In genomic region chr7:128963327-128963757, GRCh38 we compare ENCODE assay signal across 9 cellular contexts. TPM values are rescaled to one million over a fixed set of nuclear protein-coding genes. Genes with fewer than 3 reads are reported as not detected.
A peak's percentile ranks its signal among the peaks of the same experiment; 100 is the strongest.
DNase-seq lines count a peak whose midpoint lies in the region; ATAC-seq, FAIRE-seq and TF ChIP-seq lines count a peak whose summit lies in the region.
"Had no signal": no experiment of that assay in that cellular context is flagged by ENCODE, and none has a peak within 500 bp of the region (broad histone marks: within the 10 kb centered on the region; RNA-seq: fewer than 3 reads in every experiment).

No MANE protein-coding gene starts in this region.

- DNase-seq in RCC 7860 (ENCODE audit: low spot score), result peak; percentile 75
- peak; percentile 39 for DNase-seq in myocyte (ENCODE audit: low read depth)
- no peak for DNase-seq in effector memory CD4-positive, alpha-beta T cell
- no peak for DNase-seq in NCI-H748 treated with DMSO at 0.1 percent for 48 hours (lab: John Stamatoyannopoulos, UW)
- no peak for DNase-seq in omental fat pad (ENCODE audit: low spot score)
- DNase-seq in NCI-H1417 treated with DMSO at 0.1 percent for 48 hours (lab: John Stamatoyannopoulos, UW), result no peak

- H3K27ac ChIP-seq in effector memory CD4-positive, alpha-beta T cell (ENCODE audit: insufficient read depth, low read length, poor library complexity, severe bottlenecking), result no peak overlapping the region

- ATAC-seq in GM18499 (IDR thresholded peaks at IDR 0.05; ENCODE audit: insufficient read depth, unreplicated experiment) (peak; percentile 76), GM21723 (IDR thresholded peaks at IDR 0.05; ENCODE audit: unreplicated experiment) (peak; percentile 85), omental fat pad (ENCODE audit: low FRiP score) (no peak)

- peaks cover 3% of the 10 kb centered on the region for H3K4me1 ChIP-seq in effector memory CD4-positive, alpha-beta T cell (ENCODE audit: control insufficient read depth, insufficient read depth, low read length, poor library complexity, severe bottlenecking)

- no peak for TF ChIP-seq CTCF in omental fat pad (IDR thresholded peaks at IDR 0.05)

- peaks cover 28% of the 10 kb centered on the region for H3K36me3 ChIP-seq in effector memory CD4-positive, alpha-beta T cell (ENCODE audit: control insufficient read depth, insufficient read depth, low read length)

- peak; percentile 98 for FAIRE-seq in RCC 7860 (lab: Jason Lieb, UNC)

- H3K27me3 ChIP-seq in effector memory CD4-positive, alpha-beta T cell (replicated peaks; ENCODE audit: control insufficient read depth, insufficient read depth, low read length, poor library complexity, severe bottlenecking), result no peaks in the 10 kb centered on the region

- H3K9me3 ChIP-seq in effector memory CD4-positive, alpha-beta T cell (ENCODE audit: control insufficient read depth, low read length), result no peaks in the 10 kb centered on the region

- H3K4me3 ChIP-seq in effector memory CD4-positive, alpha-beta T cell (ENCODE audit: insufficient read depth, low read depth, low read length, poor library complexity, severe bottlenecking), result no peak overlapping the region

RNA-seq across cellular contexts. Expression of gene IRF5, which starts 25.6 kb away (rescaled TPM):
- total RNA-seq in myocyte (0.26 and 0.40 TPM in 2 replicates), omental fat pad (10 to 100 TPM in 3 of 4 donors, 1 to 10 TPM in 1; 5.3 to 23.9 (median 18.8) TPM)
- 0.37 TPM for polyA plus RNA-seq in myocyte (2012)

RNA-seq across cellular contexts. Expression of gene KCP, which starts 52.8 kb away (rescaled TPM):
- total RNA-seq in myocyte (0.19 and 0.42 TPM in 2 replicates), omental fat pad (1 to 10 TPM in 2 of 4 donors, under 1 TPM in 2; 0.46 to 3.3 (median 1.2) TPM)
- 0.57 TPM for polyA plus RNA-seq in myocyte (2012)
- total RNA-seq: pulmonary artery endothelial cell had no signal

Comparison
In these comparisons a context has a peak if more than half of its experiments do, and no peak if none do; other contexts are left out.
1. DNase-seq: peak in RCC 7860 (single experiment) and myocyte (single experiment); none in effector memory CD4-positive, alpha-beta T cell (0 of 3), NCI-H748 treated with DMSO at 0.1 percent for 48 hours (single experiment), omental fat pad (single experiment) and NCI-H1417 treated with DMSO at 0.1 percent for 48 hours (single experiment).